ENCODE assay signal across 8 cellular contexts in the genomic region with DNA sequence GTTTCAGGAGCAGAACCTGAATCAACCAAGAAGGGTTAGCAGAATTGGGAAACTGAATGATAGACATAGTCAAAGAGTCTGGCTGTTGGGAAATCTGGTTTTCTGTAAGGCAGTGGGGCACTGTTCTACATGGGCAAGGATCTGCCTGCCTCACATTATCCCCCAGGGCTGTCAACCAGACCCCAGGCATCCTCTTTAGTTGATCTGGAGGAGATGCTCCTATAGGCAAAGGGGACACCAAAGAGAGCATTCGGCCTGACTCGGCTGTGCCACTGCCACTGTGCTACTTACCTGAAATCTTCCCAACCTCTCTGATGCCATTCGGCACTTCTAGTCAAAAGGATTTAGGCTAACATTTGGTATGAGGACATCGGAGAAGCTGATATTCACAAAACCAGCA. TPM values are rescaled to one million over a fixed set of nuclear protein-coding genes. Genes with fewer than 3 reads are reported as not detected.
DNase-seq lines count a peak whose midpoint lies in the region; ATAC-seq, FAIRE-seq and TF ChIP-seq lines count a peak whose summit lies in the region.

No MANE protein-coding gene starts in this region.

- H3K9me2 ChIP-seq in GM23248 (ENCODE audit: insufficient read depth): no peaks in the 10 kb centered on the region

- in situ Hi-C loops in GM23248 (cut with MboI): loop anchor here (10.0 kb wide), 2 partner anchors 238 to 528 kb away; a partner anchor contains a TSS

- peak overlapping the region in 1 of 2 experiments; percentile 67 for H3K18ac ChIP-seq in mesenchymal stem cell (ENCODE audit: low read depth in 1 of 2, low read length in 2 of 2)

- no peak overlapping the region for H3K14ac ChIP-seq in mesenchymal stem cell (ENCODE audit: low read length in 2 of 2)

- peak overlapping the region in 1 of 2 experiments; percentile 56 for H3K4ac ChIP-seq in mesenchymal stem cell (ENCODE audit: low read depth in 1 of 2, low read length in 2 of 2)

- no peak for FAIRE-seq in A549 (lab: Jason Lieb, UNC)

- peak overlapping the region; percentile 27 for H3K4me2 ChIP-seq in A549
- H3K4me2 ChIP-seq in GM23248 (ENCODE audit: unreplicated experiment): no peak overlapping the region
- H3K4me2 ChIP-seq in mesenchymal stem cell (ENCODE audit: low read length, poor library complexity, severe bottlenecking): no peak overlapping the region

- no peak for DNase-seq in A549 (ENCODE audit: low read depth in 1 of 2, low spot score in 1 of 2)
- DNase-seq in GM23248: no peak
- DNase-seq in adrenal gland: peak in 2 of 7 donors; percentile 21 to 30
- DNase-seq in mesenchymal stem cell: no peak
- no peak for DNase-seq in RKO (ENCODE audit: low spot score)
- no peak for DNase-seq in left lobe of liver (ENCODE audit: low spot score)
- DNase-seq in NCI-H2029 (lab: John Stamatoyannopoulos, UW): no peak
- DNase-seq in activated T-cell treated with anti-CD3 and anti-CD28 coated beads for 4 hours: no peak

- TF ChIP-seq CTCF in A549 (IDR thresholded peaks at IDR 0.05) (no peak), adrenal gland (IDR thresholded peaks at IDR 0.05) (no peak)

- no peak overlapping the region for H4K91ac ChIP-seq in mesenchymal stem cell (ENCODE audit: low read length)

- peaks cover 24% of the 10 kb centered on the region for H3K4me1 ChIP-seq in A549
- peaks cover 31% of the 10 kb centered on the region for H3K4me1 ChIP-seq in GM23248 (ENCODE audit: insufficient read depth)
- H3K4me1 ChIP-seq in adrenal gland (replicated peaks in 1 of 2): peaks cover 17 to 35% of the 10 kb centered on the region in 2 donors
- peaks cover 23% of the 10 kb centered on the region for H3K4me1 ChIP-seq in mesenchymal stem cell (ENCODE audit: control insufficient read depth, insufficient read depth, low read depth, low read length)

- 98% methylated on average over 4 of the region's 4 CpGs for WGBS in A549 (ENCODE audit: missing lambda C conversion rate)
- 93 to 94% methylated on average over 4 of the region's 4 CpGs for WGBS in GM23248 (ENCODE audit: low coverage in 1 of 2, low lambda C conversion rate in 2 of 2, missing lambda C conversion rate in 2 of 2), 2 experiments
- WGBS in adrenal gland, 4 donors: 76 to 94% (median 88%) methylated on average over 4 of the region's 4 CpGs
- WGBS in mesenchymal stem cell: 92% methylated on average over 4 of the region's 4 CpGs

- peak overlapping the region; percentile 1 to 61 for H2BK12ac ChIP-seq in mesenchymal stem cell (ENCODE audit: low read length in 2 of 2)

- H3K79me1 ChIP-seq in mesenchymal stem cell (replicated peaks; ENCODE audit: low read length, poor library complexity, severe bottlenecking): peaks cover 9% of the 10 kb centered on the region

- H2AK5ac ChIP-seq in mesenchymal stem cell (ENCODE audit: low read length, severe bottlenecking): peak overlapping the region; percentile 90

- H3K36me3 ChIP-seq in GM23248 (ENCODE audit: low read depth): peaks cover 31% of the 10 kb centered on the region
- peaks cover 0 to 63% of the 10 kb centered on the region in 2 donors for H3K36me3 ChIP-seq in adrenal gland (replicated peaks in 1 of 2)
- peaks cover 22 to 66% of the 10 kb centered on the region in 2 experiments for H3K36me3 ChIP-seq in mesenchymal stem cell (ENCODE audit: control insufficient read depth in 1 of 2, insufficient read depth in 2 of 2, low read depth in 1 of 2, low read length in 2 of 2)

- H3K27ac ChIP-seq in A549 (peak overlapping the region; percentile 50 to 72; a peak in 5 of 6 replicates), GM23248 (peak overlapping the region; percentile 18; the same call in 1 of the 2 replicates), adrenal gland (peak overlapping the region in 4 of 5 donors; percentile 1 to 95 (median 77)), mesenchymal stem cell (ENCODE audit: low read length, poor library complexity, severe bottlenecking) (peak overlapping the region; percentile 95)

- H3K27me3 ChIP-seq in GM23248 (replicated peaks; ENCODE audit: insufficient read depth): no peaks in the 10 kb centered on the region
- no peaks in the 10 kb centered on the region for H3K27me3 ChIP-seq in adrenal gland
- H3K27me3 ChIP-seq in mesenchymal stem cell (ENCODE audit: control insufficient read depth in 1 of 2, insufficient read depth in 1 of 2, low read length in 2 of 2): no peaks in the 10 kb centered on the region

- H4K20me1 ChIP-seq in GM23248 (ENCODE audit: insufficient read depth): no peaks in the 10 kb centered on the region

- H2BK5ac ChIP-seq in mesenchymal stem cell (ENCODE audit: low read depth, low read length, poor library complexity, severe bottlenecking): peak overlapping the region; percentile 81

- H3K9me3 ChIP-seq in A549: no peaks in the 10 kb centered on the region
- no peaks in the 10 kb centered on the region for H3K9me3 ChIP-seq in GM23248 (ENCODE audit: low read depth)
- no peaks in the 10 kb centered on the region for H3K9me3 ChIP-seq in adrenal gland (replicated peaks in 1 of 3)
- no peaks in the 10 kb centered on the region for H3K9me3 ChIP-seq in mesenchymal stem cell (ENCODE audit: control insufficient read depth, low read length)

- H3F3A ChIP-seq in GM23248 (ENCODE audit: insufficient read depth): peaks cover 42% of the 10 kb centered on the region

- H3K79me2 ChIP-seq in GM23248 (ENCODE audit: insufficient read depth): peaks cover 26% of the 10 kb centered on the region

- intact Hi-C loops in adrenal gland (cut with DNase I): loop anchor here in 1 of 2 donors (5.0 to 10.0 kb wide), 2 partner anchors 51 to 228 kb away; no protein-coding TSS in a partner anchor

- no peak for TF ChIP-seq POLR2A in A549 (IDR thresholded peaks at IDR 0.05; ENCODE audit: low read length)
- no peak for TF ChIP-seq POLR2A in adrenal gland (IDR thresholded peaks at IDR 0.05)

- H2BK120ac ChIP-seq in mesenchymal stem cell (ENCODE audit: low read depth, low read length): no peak overlapping the region

- no peak overlapping the region for H4K8ac ChIP-seq in mesenchymal stem cell (ENCODE audit: low read length)

- no peak for TF ChIP-seq RAD21 in A549 (conservative IDR thresholded peaks at IDR 0.05 in 1 of 2, IDR thresholded peaks at IDR 0.05 in 1 of 2)

- H2AFZ ChIP-seq in GM23248 (no peak overlapping the region), mesenchymal stem cell (ENCODE audit: low read depth, low read length) (no peak overlapping the region)

- ATAC-seq in A549 (no peak), left lobe of liver (no peak)

- H2BK15ac ChIP-seq in mesenchymal stem cell (ENCODE audit: low read depth, poor library complexity, severe bottlenecking): no peak overlapping the region

- no peak overlapping the region for H3K23ac ChIP-seq in mesenchymal stem cell (ENCODE audit: low read length in 2 of 2)

- POLR2A ChIA-PET in A549 (lab: Yijun Ruan, JAX): interaction anchor here (0.9 kb wide), 1 partner anchor 488 kb away, joined by 3 read pairs; no protein-coding TSS in a partner anchor

- CTCF ChIA-PET in A549 (lab: Yijun Ruan, JAX): interaction anchor here (1.0 to 22.8 kb wide), 3 partner anchors 47 to 246 kb away, joined by 3 to 533 read pairs (median 20); no protein-coding TSS in a partner anchor

- TF ChIP-seq EP300 in A549 (IDR thresholded peaks at IDR 0.05): no peak

- H3K9ac ChIP-seq in GM23248 (no peak overlapping the region), mesenchymal stem cell (ENCODE audit: low read length) (peak overlapping the region; percentile 99)

- H3K4me3 ChIP-seq in A549: no peak overlapping the region
- H3K4me3 ChIP-seq in GM23248: no peak overlapping the region
- no peak overlapping the region for H3K4me3 ChIP-seq in adrenal gland
- no peak overlapping the region for H3K4me3 ChIP-seq in mesenchymal stem cell (ENCODE audit: insufficient read depth in 1 of 2, low read depth in 1 of 2, low read length in 2 of 2)

RNA-seq across cellular contexts. Expression of a gene that starts 4.1 kb away (rescaled TPM):
- polyA plus RNA-seq in A549 (2011; rRNA removed): 174 and 177 TPM in 2 replicates
- polyA plus RNA-seq in A549 (2012; cell fraction: cytosol; rRNA removed): 81.6 and 86.3 TPM in 2 replicates
- polyA plus RNA-seq in A549 (2012; cell fraction: nucleus; rRNA removed): 33.9 and 64.2 TPM in 2 replicates
- 97.1 to 101 TPM (median 97.5 TPM) in 3 replicates for polyA plus RNA-seq in A549 (2017; fragmentation: RNase III; extraction: RNeasy Plus Mini Kit Qiagen cat#74134 plus additional on column Dnase treatment)
- polyA minus RNA-seq in A549 (2011; rRNA and poly(A)+ RNA removed): 42.4 and 60.2 TPM in 2 replicates
- 145 and 159 TPM in 2 replicates for total RNA-seq in GM23248 (2014; rRNA removed; shearing (Covaris generic))
- 237 and 240 TPM in 2 replicates for polyA plus RNA-seq in GM23248 (2016; fragmentation: Nextera tagmentation; extraction: Ambion mirVana)
- total RNA-seq in adrenal gland: 1,000 to 10,000 TPM in 1 of 8 donors, 100 to 1,000 TPM in 7; 312 to 1,219 (median 431) TPM
- polyA plus RNA-seq in adrenal gland: 100 to 1,000 TPM; 209 to 431 (median 272) TPM
- 128 TPM for polyA plus RNA-seq in mesenchymal stem cell (2013, experiment 1 of 2)
- polyA plus RNA-seq in mesenchymal stem cell (2013, experiment 2 of 2): 129 TPM
- total RNA-seq in left lobe of liver: 45.2 TPM

RNA-seq across cellular contexts. Expression of a gene that starts 5.5 kb away (rescaled TPM):
- polyA plus RNA-seq in A549 (2011; rRNA removed) (51.8 and 52.7 TPM in 2 replicates), A549 (2017; fragmentation: RNase III; extraction: RNeasy Plus Mini Kit Qiagen cat#74134 plus additional on column Dnase treatment) (77.2 to 83.2 TPM (median 81.5 TPM) in 3 replicates), GM23248 (2016; fragmentation: Nextera tagmentation; extraction: Ambion mirVana) (20.5 and 20.8 TPM in 2 replicates), adrenal gland (10 to 100 TPM; 27.5 to 30.8 (median 30.1) TPM)
- polyA plus RNA-seq in A549 (2012; cell fraction: cytosol; rRNA removed): 27.4 and 33.8 TPM in 2 replicates
- polyA plus RNA-seq in A549 (2012; cell fraction: nucleus; rRNA removed): 33.0 and 47.5 TPM in 2 replicates
- 53.1 and 59.4 TPM in 2 replicates for polyA minus RNA-seq in A549 (2011; rRNA and poly(A)+ RNA removed)
- total RNA-seq in GM23248 (2014; rRNA removed; shearing (Covaris generic)): 29.7 and 34.0 TPM in 2 replicates
- total RNA-seq in adrenal gland (10 to 100 TPM; 34.2 to 79.3 (median 46.8) TPM), left lobe of liver (13.7 TPM)
- polyA plus RNA-seq in mesenchymal stem cell (2013, experiment 1 of 2): 15.8 TPM
- 15.4 TPM for polyA plus RNA-seq in mesenchymal stem cell (2013, experiment 2 of 2)

RNA-seq across cellular contexts. Expression of a gene that starts 31.4 kb away (rescaled TPM):
- polyA plus RNA-seq in A549 (2011; rRNA removed) (not detected in 2 replicates), A549 (2017; fragmentation: RNase III; extraction: RNeasy Plus Mini Kit Qiagen cat#74134 plus additional on column Dnase treatment) (not detected in 3 replicates), GM23248 (2016; fragmentation: Nextera tagmentation; extraction: Ambion mirVana) (55.5 and 58.1 TPM in 2 replicates), adrenal gland (10 to 100 TPM in 1 of 3 donors, 1 to 10 TPM in 2; 3.1 to 12.4 (median 5.6) TPM)
- not detected in 2 replicates for polyA plus RNA-seq in A549 (2012; cell fraction: cytosol; rRNA removed)
- not detected in 2 replicates for polyA plus RNA-seq in A549 (2012; cell fraction: nucleus; rRNA removed)
- polyA minus RNA-seq in A549 (2011; rRNA and poly(A)+ RNA removed): not detected in 2 replicates
- total RNA-seq in GM23248 (2014; rRNA removed; shearing (Covaris generic)): 58.6 and 93.2 TPM in 2 replicates
- total RNA-seq in adrenal gland (10 to 100 TPM in 3 of 8 donors, 1 to 10 TPM in 5; 3.8 to 14.8 (median 7.1) TPM), left lobe of liver (0.23 TPM)
- polyA plus RNA-seq in mesenchymal stem cell (2013, experiment 1 of 2): 108 TPM
- polyA plus RNA-seq in mesenchymal stem cell (2013, experiment 2 of 2): 109 TPM

RNA-seq across cellular contexts. Expression of a gene that starts 51.4 kb away (rescaled TPM):
- polyA plus RNA-seq in A549 (2011; rRNA removed): 1.7 and 4.8 TPM in 2 replicates
- polyA plus RNA-seq in A549 (2012; cell fraction: cytosol; rRNA removed): 0.71 and 0.95 TPM in 2 replicates
- polyA plus RNA-seq in A549 (2012; cell fraction: nucleus; rRNA removed): 1.3 and 1.4 TPM in 2 replicates
- 1.9 to 2.5 TPM (median 2.1 TPM) in 3 replicates for polyA plus RNA-seq in A549 (2017; fragmentation: RNase III; extraction: RNeasy Plus Mini Kit Qiagen cat#74134 plus additional on column Dnase treatment)
- 8.2 and 9.8 TPM in 2 replicates for polyA minus RNA-seq in A549 (2011; rRNA and poly(A)+ RNA removed)
- total RNA-seq in GM23248 (2014; rRNA removed; shearing (Covaris generic)): 8.6 and 9.4 TPM in 2 replicates
- polyA plus RNA-seq in GM23248 (2016; fragmentation: Nextera tagmentation; extraction: Ambion mirVana): 11.6 TPM in 2 replicates
- total RNA-seq in adrenal gland: 10 to 100 TPM in 7 of 8 donors, 1 to 10 TPM in 1; 6.2 to 77.5 (median 13.0) TPM
- polyA plus RNA-seq in adrenal gland: 10 to 100 TPM in 1 of 3 donors, 1 to 10 TPM in 2; 2.7 to 71.6 (median 2.8) TPM
- polyA plus RNA-seq in mesenchymal stem cell (2013, experiment 1 of 2): 6.0 TPM
- polyA plus RNA-seq in mesenchymal stem cell (2013, experiment 2 of 2): 6.1 TPM
- total RNA-seq in left lobe of liver: 4.6 TPM

Comparison
In these comparisons a context has a peak if more than half of its experiments do, and no peak if none do; other contexts are left out.
1. H3K27ac ChIP-seq: peak in every context shown above with its lines; median percentile 95 in mesenchymal stem cell; 77 in adrenal gland; 61 in A549; 18 in GM23248.